Comparison of ENCODE assay signal across 7 cellular contexts in the genomic region with DNA sequence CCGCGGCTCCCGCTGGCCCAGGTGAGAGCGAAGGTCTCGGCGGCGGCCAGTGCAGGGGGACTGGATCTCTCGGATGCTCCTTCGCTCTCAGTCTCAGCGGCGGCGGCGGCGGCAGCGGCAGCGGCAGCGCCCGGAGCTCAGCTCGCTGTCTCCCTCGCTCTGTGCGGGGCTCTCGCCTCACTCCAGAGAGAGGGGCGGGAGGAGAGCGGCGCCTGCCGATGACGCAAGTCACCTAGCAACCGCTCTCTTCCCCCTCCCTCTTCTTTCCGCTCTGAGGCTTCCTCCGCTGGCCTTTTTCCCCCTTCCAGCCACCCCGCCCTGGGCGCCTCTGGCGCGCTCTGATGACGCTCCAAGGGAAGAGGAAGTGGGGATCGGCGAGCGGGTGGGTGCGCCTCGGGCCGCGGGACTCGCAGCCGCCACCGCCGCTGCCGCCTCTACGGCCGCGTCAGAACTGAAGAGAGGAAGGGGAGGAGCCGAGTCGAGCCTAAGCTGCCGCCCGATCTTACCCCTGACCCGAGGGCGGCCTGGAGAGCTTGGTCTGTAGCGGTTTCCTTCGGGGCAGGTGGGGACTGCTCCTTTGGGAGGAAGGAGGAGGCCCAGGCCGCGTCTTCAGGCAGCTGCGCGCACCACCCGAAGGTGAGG. TPM values are rescaled to one million over a fixed set of nuclear protein-coding genes. Genes with fewer than 3 reads are reported as not detected.
DNase-seq lines count a peak whose midpoint lies in the region; ATAC-seq, FAIRE-seq and TF ChIP-seq lines count a peak whose summit lies in the region.

FBXW7 (minus strand) TSS at position 190 of the 642 bp plus-strand sequence. CDS start 124,289 bp downstream, outside the sequence.

- H3K4me3 Mint-ChIP-seq in astrocyte (ENCODE audit: unreplicated experiment) = peak within 1 kb of the TSS; percentile 98

- H3K4me1 ChIP-seq in astrocyte (ENCODE audit: insufficient read depth, low read length) = peaks cover 8% of the 10 kb centered on the region

- no peaks in the 10 kb centered on the region for H3K27me3 Mint-ChIP-seq in astrocyte (ENCODE audit: low read depth, unreplicated experiment)

- TF ChIP-seq CTCF in astrocyte (IDR thresholded peaks at IDR 0.05; ENCODE audit: insufficient read depth, low read depth, low read length) = no peak

- peak; percentile 93 for TF ChIP-seq POLR2A in GM18505 (IDR thresholded peaks at IDR 0.05; ENCODE audit: borderline replicate concordance, extremely low read depth, insufficient read depth, insufficient read length)

- peak within 1 kb of the TSS; percentile 99 for H3K4me2 ChIP-seq in astrocyte (ENCODE audit: low read length)

- peak within 1 kb of the TSS; percentile 92 for H3K27ac ChIP-seq in astrocyte (ENCODE audit: low read depth, low read length)

- peak; percentile 86 for ATAC-seq in GM18505 (IDR thresholded peaks at IDR 0.05; ENCODE audit: unreplicated experiment)
- peak; percentile 80 for ATAC-seq in HG02973 (IDR thresholded peaks at IDR 0.05; ENCODE audit: unreplicated experiment)

- peak within 1 kb of the TSS; percentile 80 for H3K4me3 ChIP-seq in astrocyte (ENCODE audit: insufficient read depth, low read depth, low read length)

- H3K4me1 Mint-ChIP-seq in astrocyte (ENCODE audit: low read depth, unreplicated experiment) = peaks cover 20% of the 10 kb centered on the region

- H3K9me3 Mint-ChIP-seq in astrocyte (ENCODE audit: unreplicated experiment) = no peaks in the 10 kb centered on the region

- peak within 1 kb of the TSS; percentile 96 for H2AFZ ChIP-seq in astrocyte (ENCODE audit: low read depth, low read length)

- no peaks in the 10 kb centered on the region for H3K27me3 ChIP-seq in astrocyte (ENCODE audit: insufficient read depth, low read length)

- H4K20me1 ChIP-seq in astrocyte (ENCODE audit: insufficient read depth, low read length) = peaks cover 52% of the 10 kb centered on the region

- H3K9me3 ChIP-seq in astrocyte (ENCODE audit: insufficient read depth, low read depth, low read length) = no peaks in the 10 kb centered on the region

- peaks cover 3% of the 10 kb centered on the region for H3K36me3 Mint-ChIP-seq in astrocyte (ENCODE audit: low read depth, unreplicated experiment)

- peaks cover 3% of the 10 kb centered on the region for H3K36me3 ChIP-seq in astrocyte (ENCODE audit: insufficient read depth, low read length)

- H3K27ac Mint-ChIP-seq in astrocyte (ENCODE audit: unreplicated experiment) = peak within 1 kb of the TSS; percentile 90

- H3K79me2 ChIP-seq in astrocyte (ENCODE audit: insufficient read depth, low read length) = peaks cover 94% of the 10 kb centered on the region

- DNase-seq in NCI-H2029 (lab: John Stamatoyannopoulos, UW) (peak; percentile 96), T-helper 22 cell (ENCODE audit: low read depth) (peak; percentile 99), astrocyte (ENCODE audit: low read depth) (peak; percentile 97), hepatic stellate cell (ENCODE audit: low spot score) (peak; percentile 97), renal cortical epithelial cell (ENCODE audit: low read depth) (peak; percentile 94)

- peak within 1 kb of the TSS; percentile 94 for H3K9ac ChIP-seq in astrocyte (ENCODE audit: low read length)

- no peak for FAIRE-seq in astrocyte (lab: Jason Lieb, UNC)

RNA-seq across cellular contexts. Expression of gene FBXW7, which starts in this region (rescaled TPM):
- total RNA-seq in astrocyte (34.7 and 42.5 TPM in 2 replicates), renal cortical epithelial cell (107 and 125 TPM in 2 replicates)

Comparison
In these comparisons a context has a peak if more than half of its experiments do, and no peak if none do; other contexts are left out.
1. Peak in every context shown above with its lines: DNase-seq, ATAC-seq, H3K4me3 ChIP-seq and H3K27ac ChIP-seq.